16 cellular contexts compared by ENCODE assay signal in genomic region chr2:143121079-143121478, GRCh38. TPM values are rescaled to one million over a fixed set of nuclear protein-coding genes. Genes with fewer than 3 reads are reported as not detected.
DNase-seq lines count a peak whose midpoint lies in the region; ATAC-seq, FAIRE-seq and TF ChIP-seq lines count a peak whose summit lies in the region.
"Had no signal": no experiment of that assay in that cellular context is flagged by ENCODE, and none has a peak within 500 bp of the region (broad histone marks: within the 10 kb centered on the region; RNA-seq: fewer than 3 reads in every experiment).

No MANE protein-coding gene starts in this region.

- no peaks in the 10 kb centered on the region for H3K9me3 ChIP-seq in SU-DHL-6 (ENCODE audit: insufficient read depth, low read length)
- H3K9me3 ChIP-seq: gastroesophageal sphincter, transverse colon had no signal

- peak overlapping the region; percentile 66 for H2AFZ ChIP-seq in SU-DHL-6 (ENCODE audit: low read depth, low read length, severe bottlenecking)
- H2AFZ ChIP-seq: parathyroid adenoma had no signal

- intact Hi-C loops in Right ventricle myocardium inferior (cut with DNase I) = no loop called here
- intact Hi-C loops in activated T-helper 1 cell treated with anti-CD3 and anti-CD28 coated beads, Interleukin-12 subunit alpha, Interleukin-12 subunit beta, Interleukin-2, Interleukin-4 antibody, amounts not matched to agents 30 ng/mL and 10 ng/mL and 1 ng/mL, durations not matched to agents 14 hours and 24 hours and 36 hours (cut with micrococcal nuclease) = no loop called here

- H3K4me3 ChIP-seq in SU-DHL-6 (ENCODE audit: insufficient read depth, low read length, poor library complexity, severe bottlenecking) = no peak overlapping the region
- H3K4me3 ChIP-seq: cardiac muscle cell, gastroesophageal sphincter, transverse colon had no signal

- peaks cover 4% of the 10 kb centered on the region for H3K36me3 Mint-ChIP-seq in activated T-helper 1 cell treated with anti-CD3 and anti-CD28 coated beads, Interleukin-12 subunit alpha, Interleukin-12 subunit beta, Interleukin-2, Interleukin-4 antibody, amounts not matched to agents 30 ng/mL and 10 ng/mL and 1 ng/mL, durations not matched to agents 14 hours and 24 hours and 36 hours (ENCODE audit: low read depth)

- H3K9ac ChIP-seq in SU-DHL-6 (ENCODE audit: low read length) = no peak overlapping the region
- H3K9ac ChIP-seq: parathyroid adenoma had no signal

- in situ Hi-C loops in ACHN (cut with HindIII; ENCODE audit: low pct_ligation_motif_present, low pct_unique_long_range_greater_than_20kb, low sequenced_read_pairs) = no loop called here

- no peaks in the 10 kb centered on the region for H3K27me3 Mint-ChIP-seq in activated T-helper 1 cell treated with anti-CD3 and anti-CD28 coated beads, Interleukin-12 subunit alpha, Interleukin-12 subunit beta, Interleukin-2, Interleukin-4 antibody, amounts not matched to agents 30 ng/mL and 10 ng/mL and 1 ng/mL, durations not matched to agents 14 hours and 24 hours and 36 hours (ENCODE audit: insufficient read depth)

- peak overlapping the region; percentile 44 for H3K4me2 ChIP-seq in SU-DHL-6 (ENCODE audit: low read depth, low read length, poor library complexity, severe bottlenecking)

- H3F3A ChIP-seq in SU-DHL-6 (ENCODE audit: insufficient read depth) = no peaks in the 10 kb centered on the region

- ATAC-seq in GM18498 (IDR thresholded peaks at IDR 0.05; ENCODE audit: unreplicated experiment) (peak; percentile 84), GM19043 (IDR thresholded peaks at IDR 0.05; ENCODE audit: low read depth, unreplicated experiment) (peak; percentile 69), HG02870 (IDR thresholded peaks at IDR 0.05; ENCODE audit: unreplicated experiment) (peak; percentile 75), Right ventricle myocardium inferior (no peak)
- ATAC-seq: gastroesophageal sphincter had no signal

- no peaks in the 10 kb centered on the region for H3K36me3 ChIP-seq in SU-DHL-6 (ENCODE audit: low read length)
- H3K36me3 ChIP-seq: cardiac muscle cell, gastroesophageal sphincter, transverse colon had no signal

- FAIRE-seq in HTR-8/SVneo (lab: Jason Lieb, UNC) = no peak
- FAIRE-seq: islet of Langerhans had no signal

- H3K27ac ChIP-seq in SU-DHL-6 (ENCODE audit: low read depth, low read length) = no peak overlapping the region
- H3K27ac ChIP-seq: cardiac muscle cell, gastroesophageal sphincter, parathyroid adenoma, transverse colon had no signal

- no peaks in the 10 kb centered on the region for H4K20me1 ChIP-seq in SU-DHL-6 (ENCODE audit: low read depth, low read length)

- no peak for TF ChIP-seq CTCF in SU-DHL-6 (IDR thresholded peaks at IDR 0.05; ENCODE audit: insufficient read depth, low read length, poor library complexity, severe bottlenecking)

- peaks cover 18% of the 10 kb centered on the region for H3K4me1 Mint-ChIP-seq in activated T-helper 1 cell treated with anti-CD3 and anti-CD28 coated beads, Interleukin-12 subunit alpha, Interleukin-12 subunit beta, Interleukin-2, Interleukin-4 antibody, amounts not matched to agents 30 ng/mL and 10 ng/mL and 1 ng/mL, durations not matched to agents 14 hours and 24 hours and 36 hours (ENCODE audit: low read depth)
- H3K4me1 Mint-ChIP-seq: endodermal cell had no signal

- peaks cover 17% of the 10 kb centered on the region for H3K9me3 Mint-ChIP-seq in activated T-helper 1 cell treated with anti-CD3 and anti-CD28 coated beads, Interleukin-12 subunit alpha, Interleukin-12 subunit beta, Interleukin-2, Interleukin-4 antibody, amounts not matched to agents 30 ng/mL and 10 ng/mL and 1 ng/mL, durations not matched to agents 14 hours and 24 hours and 36 hours
- H3K9me3 Mint-ChIP-seq: endodermal cell had no signal

- H3K4me3 Mint-ChIP-seq in activated T-helper 1 cell treated with anti-CD3 and anti-CD28 coated beads, Interleukin-12 subunit alpha, Interleukin-12 subunit beta, Interleukin-2, Interleukin-4 antibody, amounts not matched to agents 30 ng/mL and 10 ng/mL and 1 ng/mL, durations not matched to agents 14 hours and 24 hours and 36 hours = no peak overlapping the region
- H3K4me3 Mint-ChIP-seq: endodermal cell had no signal

- no peaks in the 10 kb centered on the region for H3K79me2 ChIP-seq in SU-DHL-6 (ENCODE audit: insufficient read depth, low read length)
- H3K79me2 ChIP-seq: parathyroid adenoma had no signal

- DNase-seq in Right ventricle myocardium inferior (ENCODE audit: missing footprints) (no peak), HTR-8/SVneo (ENCODE audit: insufficient read length, low spot score) (no peak), ACHN (no peak)
- no peak for DNase-seq in activated T-helper 1 cell treated with anti-CD3 and anti-CD28 coated beads, Interleukin-12 subunit alpha, Interleukin-12 subunit beta, Interleukin-2, Interleukin-4 antibody, amounts not matched to agents 30 ng/mL and 10 ng/mL and 1 ng/mL, durations not matched to agents 14 hours and 24 hours and 36 hours (ENCODE audit: low spot score)
- DNase-seq: activated gamma-delta T cell treated with Interleukin-2 at 50 U/mL for 16 hours, endodermal cell, NCI-H2227 treated with DMSO at 0.1 percent for 48 hours, transverse colon had no signal

- no peaks in the 10 kb centered on the region for H3K27me3 ChIP-seq in SU-DHL-6 (ENCODE audit: low read length)
- H3K27me3 ChIP-seq: cardiac muscle cell, gastroesophageal sphincter, transverse colon had no signal

- H3K27ac Mint-ChIP-seq in activated T-helper 1 cell treated with anti-CD3 and anti-CD28 coated beads, Interleukin-12 subunit alpha, Interleukin-12 subunit beta, Interleukin-2, Interleukin-4 antibody, amounts not matched to agents 30 ng/mL and 10 ng/mL and 1 ng/mL, durations not matched to agents 14 hours and 24 hours and 36 hours = no peak overlapping the region
- H3K27ac Mint-ChIP-seq: endodermal cell had no signal

- no peaks in the 10 kb centered on the region for H3K9me2 ChIP-seq in SU-DHL-6 (replicated peaks; ENCODE audit: insufficient read depth, low read length)

RNA-seq across cellular contexts. Expression of gene ARHGAP15, which starts 8.1 kb away (rescaled TPM):
- 4.2 TPM for total RNA-seq in Right ventricle myocardium inferior
- total RNA-seq in activated T-helper 1 cell treated with anti-CD3 and anti-CD28 coated beads, Interleukin-12 subunit alpha, Interleukin-12 subunit beta, Interleukin-2, Interleukin-4 antibody, amounts not matched to agents 30 ng/mL and 10 ng/mL and 1 ng/mL, durations not matched to agents 14 hours and 24 hours and 36 hours = 64.3 and 65.3 TPM in 2 replicates
- total RNA-seq: cardiac muscle cell had no signal

Comparison
In these comparisons a context has a peak if more than half of its experiments do, and no peak if none do; other contexts are left out.
1. RNA of gene ARHGAP15, which starts 8.1 kb away (total RNA-seq): 64.3 to 65.3 TPM in activated T-helper 1 cell treated with anti-CD3 and anti-CD28 coated beads, Interleukin-12 subunit alpha, Interleukin-12 subunit beta, Interleukin-2, Interleukin-4 antibody, amounts not matched to agents 30 ng/mL and 10 ng/mL and 1 ng/mL, durations not matched to agents 14 hours and 24 hours and 36 hours; 4.2 TPM in Right ventricle myocardium inferior (single experiment); every median in the first group is over 10 times any median in the second.